ENCODE assay signal across 12 cellular contexts in the genomic region with DNA sequence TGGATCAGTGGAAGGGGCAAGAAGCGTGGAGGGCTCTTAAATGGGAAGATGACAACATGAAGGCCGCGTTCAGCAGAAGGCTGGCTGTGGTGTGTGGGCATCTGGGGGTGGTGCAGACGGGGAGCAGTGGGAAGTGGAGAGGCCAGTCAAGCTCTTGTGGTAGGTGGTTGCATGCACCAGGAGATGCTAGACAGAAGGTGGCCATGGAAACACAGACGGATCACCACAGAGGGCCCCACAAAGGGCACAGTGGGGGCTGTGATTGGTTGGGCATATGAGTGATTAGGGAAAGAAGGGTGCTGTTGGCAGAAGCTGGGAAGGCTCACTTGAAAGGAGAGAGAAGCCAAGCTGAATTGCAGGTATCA. TPM values are rescaled to one million over a fixed set of nuclear protein-coding genes. Genes with fewer than 3 reads are reported as not detected.
DNase-seq lines count a peak whose midpoint lies in the region; ATAC-seq and TF ChIP-seq lines count a peak whose summit lies in the region.
"Had no signal": no experiment of that assay in that cellular context is flagged by ENCODE, and none has a peak within 500 bp of the region (broad histone marks: within the 10 kb centered on the region; RNA-seq: fewer than 3 reads in every experiment).

No MANE protein-coding gene starts in this region.

- intact Hi-C loops in left lung (cut with DNase I) = no loop called here
- intact Hi-C loops in psoas muscle (cut with DNase I) = no loop called here
- intact Hi-C loops in spleen (cut with DNase I; ENCODE audit: low total_unique reads) = no loop called here

- peak; percentile 44 for ATAC-seq in GM21576 (IDR thresholded peaks at IDR 0.05; ENCODE audit: unreplicated experiment)
- ATAC-seq in left lung = no peak
- ATAC-seq in psoas muscle = no peak
- ATAC-seq: gastrocnemius medialis had no signal

- H3K4me3 Mint-ChIP-seq in CD8-positive, alpha-beta memory T cell = no peak overlapping the region
- H3K4me3 Mint-ChIP-seq in IgD-negative memory B cell (peak overlapping the region in 2 of 4 donors; percentile 24 to 63), glutamatergic neuron (ENCODE audit: unreplicated experiment) (peak overlapping the region; percentile 5)

- no peak overlapping the region for H3K4me3 ChIP-seq in CD8-positive, alpha-beta memory T cell (ENCODE audit: low read length)
- H3K4me3 ChIP-seq in left lung (no peak overlapping the region), psoas muscle (no peak overlapping the region), spleen (no peak overlapping the region)
- H3K4me3 ChIP-seq: gastrocnemius medialis, GM23248 had no signal

- no peaks in the 10 kb centered on the region for H3K4me1 ChIP-seq in CD8-positive, alpha-beta memory T cell (ENCODE audit: insufficient read depth, low read length)
- H3K4me1 ChIP-seq in left lung (peaks cover 13 to 25% of the 10 kb centered on the region in 2 donors), psoas muscle (peaks cover 28% of the 10 kb centered on the region), spleen (peaks cover 0 to 66% (median 34%) of the 10 kb centered on the region in 6 donors)

- H3K9me3 Mint-ChIP-seq in CD8-positive, alpha-beta memory T cell = no peaks in the 10 kb centered on the region
- H3K9me3 Mint-ChIP-seq in IgD-negative memory B cell (no peaks in the 10 kb centered on the region), glutamatergic neuron (ENCODE audit: unreplicated experiment) (peaks cover 6% of the 10 kb centered on the region)

- 77 to 79% (median 77%) methylated on average over 5 of the region's 5 CpGs for WGBS in psoas muscle, 3 donors
- 37 to 47% (median 42%) methylated on average over 5 of the region's 5 CpGs for WGBS in spleen, 5 donors

- CTCF ChIA-PET in CD8-positive, alpha-beta memory T cell (lab: Charles Lee) = interaction anchor here (1.8 kb wide), 1 partner anchor 66 kb away, joined by 4 read pairs; no protein-coding TSS in a partner anchor

- H3K27me3 Mint-ChIP-seq in CD8-positive, alpha-beta memory T cell = no peaks in the 10 kb centered on the region
- H3K27me3 Mint-ChIP-seq in IgD-negative memory B cell = no peaks in the 10 kb centered on the region
- peaks cover 5% of the 10 kb centered on the region for H3K27me3 Mint-ChIP-seq in glutamatergic neuron (ENCODE audit: unreplicated experiment)

- H3K36me3 ChIP-seq in CD8-positive, alpha-beta memory T cell (ENCODE audit: insufficient read depth, low read length) = peaks cover 7% of the 10 kb centered on the region
- H3K36me3 ChIP-seq in left lung = peaks cover 0 to 13% of the 10 kb centered on the region in 2 donors
- H3K36me3 ChIP-seq in psoas muscle (ENCODE audit: insufficient read depth in 1 of 2, low read depth in 1 of 2) = peaks cover 0 to 22% of the 10 kb centered on the region in 2 donors
- H3K36me3 ChIP-seq in spleen = peaks cover 0 to 47% (median 17%) of the 10 kb centered on the region in 6 donors
- H3K36me3 ChIP-seq: gastrocnemius medialis had no signal

- peaks cover 0 to 59% (median 9%) of the 10 kb centered on the region in 3 donors for H3K36me3 Mint-ChIP-seq in CD8-positive, alpha-beta memory T cell
- H3K36me3 Mint-ChIP-seq in IgD-negative memory B cell = peaks cover 9% of the 10 kb centered on the region
- H3K36me3 Mint-ChIP-seq in glutamatergic neuron (ENCODE audit: unreplicated experiment) = peaks cover 7% of the 10 kb centered on the region

- peaks cover 36 to 67% (median 52%) of the 10 kb centered on the region in 3 donors for H3K4me1 Mint-ChIP-seq in CD8-positive, alpha-beta memory T cell
- H3K4me1 Mint-ChIP-seq in IgD-negative memory B cell = peaks cover 32 to 34% (median 32%) of the 10 kb centered on the region in 3 donors
- peaks cover 28% of the 10 kb centered on the region for H3K4me1 Mint-ChIP-seq in glutamatergic neuron (ENCODE audit: low read depth, unreplicated experiment)

- POLR2A ChIA-PET in CD8-positive, alpha-beta memory T cell (lab: Charles Lee) = interaction anchor here (0.5 kb wide), 1 partner anchor 14 kb away, joined by 3 read pairs; no protein-coding TSS in a partner anchor

- TF ChIP-seq CTCF in glutamatergic neuron (IDR thresholded peaks at IDR 0.05; ENCODE audit: partially characterized antibody, unreplicated experiment) = no peak
- TF ChIP-seq CTCF in left lung (IDR thresholded peaks at IDR 0.05) = no peak
- no peak for TF ChIP-seq CTCF in psoas muscle (IDR thresholded peaks at IDR 0.05)
- TF ChIP-seq CTCF in spleen (IDR thresholded peaks at IDR 0.05 in 8 of 11, conservative IDR thresholded peaks at IDR 0.05 in 3 of 11) = no peak

- H3K27ac Mint-ChIP-seq in CD8-positive, alpha-beta memory T cell = peak overlapping the region in 7 of 8 donors; percentile 7 to 69 (median 22)
- H3K27ac Mint-ChIP-seq in IgD-negative memory B cell = peak overlapping the region in 2 of 3 donors; percentile 31 to 59
- H3K27ac Mint-ChIP-seq in glutamatergic neuron (ENCODE audit: unreplicated experiment) = peak overlapping the region; percentile 70

- no peak for TF ChIP-seq POLR2A in spleen (IDR thresholded peaks at IDR 0.05)

- DNase-seq in CD8-positive, alpha-beta memory T cell = no peak
- DNase-seq in glutamatergic neuron (no peak), left lung (no peak), psoas muscle (no peak), spleen (no peak), substantia nigra (lab: John Stamatoyannopoulos, UW) (no peak)
- DNase-seq: gastrocnemius medialis, GM23248, NCI-H1105, SK-N-SH had no signal

- no peaks in the 10 kb centered on the region for H3K27me3 ChIP-seq in CD8-positive, alpha-beta memory T cell (ENCODE audit: insufficient read depth, low read length, poor library complexity, severe bottlenecking)
- H3K27me3 ChIP-seq in left lung (no peaks in the 10 kb centered on the region), psoas muscle (ENCODE audit: insufficient read depth in 3 of 3, low read length in 2 of 3) (no peaks in the 10 kb centered on the region), spleen (replicated peaks in 1 of 7) (no peaks in the 10 kb centered on the region)
- H3K27me3 ChIP-seq: gastrocnemius medialis had no signal

- no peaks in the 10 kb centered on the region for H3K9me3 ChIP-seq in CD8-positive, alpha-beta memory T cell (ENCODE audit: low read length)
- H3K9me3 ChIP-seq in left lung = no peaks in the 10 kb centered on the region
- H3K9me3 ChIP-seq in psoas muscle = no peaks in the 10 kb centered on the region
- H3K9me3 ChIP-seq in spleen = no peaks in the 10 kb centered on the region
- H3K9me3 ChIP-seq: gastrocnemius medialis, SK-N-SH had no signal

- peak overlapping the region; percentile 22 for H3K27ac ChIP-seq in CD8-positive, alpha-beta memory T cell (ENCODE audit: low read depth, low read length)
- H3K27ac ChIP-seq in left lung (no peak overlapping the region), psoas muscle (no peak overlapping the region), spleen (no peak overlapping the region), substantia nigra (ENCODE audit: low read depth, low read length, poor library complexity, severe bottlenecking) (no peak overlapping the region)
- H3K27ac ChIP-seq: GM23248 had no signal

RNA-seq across cellular contexts. Expression of gene MTMR12, which starts 14.7 kb away (rescaled TPM):
- total RNA-seq in CD8-positive, alpha-beta memory T cell = 10 to 100 TPM; 25.4 to 27.4 TPM
- polyA plus RNA-seq in CD8-positive, alpha-beta memory T cell = 20.4 TPM
- polyA plus RNA-seq in IgD-negative memory B cell (18.3 TPM), psoas muscle (1 to 10 TPM; 2.4 to 6.6 (median 6.6) TPM), spleen (1 to 10 TPM; 6.8 to 8.4 (median 7.8) TPM)
- total RNA-seq in glutamatergic neuron (ENCODE audit: unreplicated experiment) (25.6 TPM), left lung (10 to 100 TPM; 27.9 to 28.8 TPM), psoas muscle (1 to 10 TPM; 8.2 to 8.9 (median 8.6) TPM), spleen (10 to 100 TPM; 26.3 to 42.2 (median 30.7) TPM)
